In the genomic region with DNA sequence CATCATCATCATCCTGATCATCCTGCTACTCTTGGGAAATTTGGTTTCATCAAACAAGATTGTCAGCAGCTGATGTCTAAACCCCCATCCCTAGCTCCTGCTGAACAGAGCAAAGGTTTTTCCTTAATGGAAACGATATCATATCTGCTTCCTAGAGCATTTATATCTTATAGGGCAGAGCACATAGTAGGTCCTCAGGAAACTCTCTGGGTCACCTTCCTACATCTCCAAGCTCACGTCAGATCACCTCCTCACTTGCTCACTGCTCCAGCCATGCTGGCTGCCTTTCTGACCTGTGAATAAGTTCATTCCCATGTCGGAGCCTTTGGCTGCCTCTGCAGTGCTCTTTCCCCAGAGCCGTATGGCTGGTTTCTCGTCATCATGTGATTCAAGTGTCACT, we compare ENCODE assay signal across 25 cellular contexts. TPM values are rescaled to one million over a fixed set of nuclear protein-coding genes. Genes with fewer than 3 reads are reported as not detected.
"Had no signal": no experiment of that assay in that cellular context is flagged by ENCODE, and none has a peak within 500 bp of the region (broad histone marks: within the 10 kb centered on the region; RNA-seq: fewer than 3 reads in every experiment).

No MANE protein-coding gene starts in this region.

- H2AFZ ChIP-seq: hepatocyte had no signal

- DNase-seq: islet precursor cell; left ventricle myocardium inferior; mesendoderm; naive B cell; natural killer cell; nephron progenitor cell; nucleus accumbens; posterior cingulate gyrus; retina; right cardiac atrium; sigmoid colon; small intestine; spleen; stimulated activated CD4-positive, alpha-beta T cell treated with anti-CD3 and anti-CD28 coated beads, Interleukin-4, amount 100 ng/mL, for 24 hours; stimulated activated naive CD4-positive, alpha-beta T cell treated with Interleukin-2 at 50 U/mL for 16 hours; stimulated activated naive CD8-positive, alpha-beta T cell treated with anti-CD3 and anti-CD28 coated beads, Interleukin-15, amount 100 ng/mL, for 72 hours; substantia nigra; upper lobe of left lung had no signal

- H3K4me1 ChIP-seq: prostate gland had no signal

- H3K4me3 ChIP-seq: hepatocyte, left ventricle myocardium inferior, lung, pancreas, prostate gland, sigmoid colon, spleen, tibial nerve, upper lobe of left lung, vagina had no signal

- FAIRE-seq: pancreas, small intestine had no signal

- H3K36me3 ChIP-seq: left ventricle myocardium inferior, pancreas, prostate gland, sigmoid colon, spleen, tibial nerve, upper lobe of left lung, vagina had no signal

- H3K4me2 ChIP-seq: hepatocyte had no signal

- ATAC-seq: natural killer cell; pancreas; right cardiac atrium; stimulated activated memory B cell treated with anti-CD40 and anti-IgM and Interleukin-4, amounts not matched to agents 10 μg/mL and 1 μg/mL and 100 μg/mL, for 72 hours; stimulated activated naive CD8-positive, alpha-beta T cell treated with anti-CD3 and anti-CD28 coated beads, Interleukin-15, amount 100 ng/mL, for 72 hours had no signal

- H3K79me2 ChIP-seq: hepatocyte had no signal

- H3K27ac ChIP-seq: hepatocyte, left ventricle myocardium inferior, pancreas, prostate gland, sigmoid colon, spleen, tibial nerve, upper lobe of left lung, vagina had no signal

- H3K9me3 ChIP-seq: left ventricle myocardium inferior, pancreas, prostate gland, sigmoid colon, spleen, tibial nerve, upper lobe of left lung, vagina had no signal

- H3K27me3 ChIP-seq: hepatocyte, pancreas, upper lobe of left lung, vagina had no signal

RNA-seq across cellular contexts. Expression of gene DRAXIN, which starts 47.7 kb away (rescaled TPM):
- total RNA-seq: vagina had no signal
- polyA plus RNA-seq: hepatocyte had no signal
